ENCODE assay signal across 14 cellular contexts in the genomic region with DNA sequence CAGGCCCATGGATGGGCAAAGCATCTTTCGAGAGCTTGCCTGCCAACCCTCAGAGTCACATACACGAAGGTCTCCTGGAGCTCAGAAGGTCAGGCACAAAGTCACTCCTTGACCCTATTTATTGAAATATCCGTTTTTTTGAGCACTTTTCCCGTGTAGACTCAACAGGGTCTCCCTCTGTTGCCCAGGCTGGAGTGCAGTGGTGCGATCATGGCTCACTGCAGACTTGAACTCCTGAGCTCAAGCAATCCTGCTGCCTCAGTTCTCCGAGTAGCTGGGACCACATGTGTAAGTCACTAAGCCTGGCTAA.
"Had no signal": no experiment of that assay in that cellular context is flagged by ENCODE, and none has a peak within 500 bp of the region (broad histone marks: within the 10 kb centered on the region; RNA-seq: fewer than 3 reads in every experiment).

No MANE protein-coding gene starts in this region.

- DNase-seq: colonic mucosa; effector CD8-positive, alpha-beta T cell; foreskin keratinocyte; left cardiac atrium; mammary epithelial cell; mesendoderm; stimulated activated CD4-positive, alpha-beta T cell treated with anti-CD3 and anti-CD28 coated beads, Interleukin-2, amount 100 ng/mL, for 24 hours; stimulated activated CD4-positive, alpha-beta T cell treated with anti-CD3 and anti-CD28 coated beads, Interleukin-4, amount 100 ng/mL, for 24 hours had no signal

- ATAC-seq: foreskin keratinocyte; gastroesophageal sphincter; heart left ventricle; left cardiac atrium; left lung; naive thymus-derived CD8-positive, alpha-beta T cell; sciatic nerve; stimulated activated effector memory CD8-positive, alpha-beta T cell treated with anti-CD3 and anti-CD28 coated beads, Interleukin-12 subunit alpha, Interleukin-12 subunit beta, amount 100 ng/mL, for 72 hours had no signal
